ENCODE assay signal across 24 cellular contexts in the genomic region with DNA sequence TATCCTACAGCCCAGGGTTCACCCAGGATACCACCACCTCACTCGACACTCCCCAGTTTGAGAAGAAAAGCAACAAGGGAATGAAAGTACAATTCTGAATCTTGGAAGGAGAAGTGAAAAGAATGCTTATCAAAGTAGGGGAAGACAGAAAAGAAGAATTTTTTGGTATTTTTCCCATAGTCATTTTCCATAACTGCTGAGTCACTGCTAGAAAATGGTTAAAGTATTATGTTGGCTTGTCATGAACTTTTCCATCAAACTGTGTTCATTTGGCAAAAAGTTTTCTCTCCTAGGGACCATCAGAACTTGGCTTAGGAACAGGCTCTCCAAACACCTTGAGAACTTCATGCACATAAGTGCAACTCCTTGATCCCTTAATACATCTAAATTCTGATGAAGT.
DNase-seq lines count a peak whose midpoint lies in the region; ATAC-seq, FAIRE-seq and TF ChIP-seq lines count a peak whose summit lies in the region.
"Had no signal": no experiment of that assay in that cellular context is flagged by ENCODE, and none has a peak within 500 bp of the region (broad histone marks: within the 10 kb centered on the region; RNA-seq: fewer than 3 reads in every experiment).

No MANE protein-coding gene starts in this region.

- no peaks in the 10 kb centered on the region for H3K9me2 ChIP-seq in DOHH2 (replicated peaks; ENCODE audit: control insufficient read depth, low read length)
- H3K9me2 ChIP-seq in SU-DHL-6 (replicated peaks; ENCODE audit: insufficient read depth, low read length), result no peaks in the 10 kb centered on the region
- H3K9me2 ChIP-seq: SK-N-SH had no signal

- H3K9me3 ChIP-seq in A549 (no peaks in the 10 kb centered on the region), DOHH2 (ENCODE audit: control insufficient read depth, insufficient read depth, low read length) (no peaks in the 10 kb centered on the region), SU-DHL-6 (ENCODE audit: insufficient read depth, low read length) (no peaks in the 10 kb centered on the region)
- H3K9me3 ChIP-seq: HAP-1, SK-N-SH had no signal

- H3K9ac ChIP-seq in SU-DHL-6 (ENCODE audit: low read length), result no peak overlapping the region
- H3K9ac ChIP-seq: KMS-11, SK-N-SH had no signal

- TF ChIP-seq POLR2A in A549 (IDR thresholded peaks at IDR 0.05; ENCODE audit: low read length), result no peak

- H3K27ac ChIP-seq in A549, result no peak overlapping the region
- H3K27ac ChIP-seq in DOHH2 (ENCODE audit: low read depth, low read length), result peak overlapping the region; percentile 99
- H3K27ac ChIP-seq in SU-DHL-6 (ENCODE audit: low read depth, low read length), result peak overlapping the region; percentile 31
- H3K27ac ChIP-seq: KMS-11 had no signal

- no peak overlapping the region for H3K4me3 ChIP-seq in A549
- H3K4me3 ChIP-seq in DOHH2 (ENCODE audit: low read length), result peak overlapping the region; percentile 5; the same call in 1 of the 2 replicates
- H3K4me3 ChIP-seq in SU-DHL-6 (ENCODE audit: insufficient read depth, low read length, poor library complexity, severe bottlenecking), result no peak overlapping the region
- H3K4me3 ChIP-seq: GM23338, HAP-1 had no signal

- DNase-seq in A549 (ENCODE audit: low read depth in 1 of 2, low spot score in 1 of 2) (no peak), iris pigment epithelial cell (ENCODE audit: low read depth) (peak; percentile 2), SKM-1 (lab: John Stamatoyannopoulos, UW; ENCODE audit: unreplicated experiment) (no peak), NCI-H146 treated with DMSO at 0.1 percent for 48 hours (lab: John Stamatoyannopoulos, UW; ENCODE audit: unreplicated experiment) (no peak)
- DNase-seq: CD8-positive, alpha-beta T cell; DMS153; NCI-H1105; NCI-H146; NCI-H2029 treated with DMSO at 0.1 percent for 48 hours; NCI-H226; NCI-H510A treated with DMSO at 0.1 percent for 48 hours; NCI-H748 treated with DMSO at 0.1 percent for 48 hours; SIG-M5; SK-N-SH; T-cell had no signal

- H3K79me2 ChIP-seq in DOHH2 (ENCODE audit: control insufficient read depth, low read length), result no peaks in the 10 kb centered on the region
- no peaks in the 10 kb centered on the region for H3K79me2 ChIP-seq in SU-DHL-6 (ENCODE audit: insufficient read depth, low read length)

- no peak overlapping the region for H2AFZ ChIP-seq in SU-DHL-6 (ENCODE audit: low read depth, low read length, severe bottlenecking)
- H2AFZ ChIP-seq: GM23338 had no signal

- TF ChIP-seq RAD21 in A549 (conservative IDR thresholded peaks at IDR 0.05 in 1 of 2, IDR thresholded peaks at IDR 0.05 in 1 of 2), result no peak

- H4K20me1 ChIP-seq in DOHH2 (ENCODE audit: control insufficient read depth, insufficient read depth, low read depth, low read length) (no peaks in the 10 kb centered on the region), SU-DHL-6 (ENCODE audit: low read depth, low read length) (no peaks in the 10 kb centered on the region)

- CTCF ChIA-PET in A549 (lab: Yijun Ruan, JAX), result no interaction called here

- no peak for TF ChIP-seq CTCF in A549 (IDR thresholded peaks at IDR 0.05)
- TF ChIP-seq CTCF in DOHH2 (IDR thresholded peaks at IDR 0.05; ENCODE audit: low read depth, low read length, poor library complexity, severe bottlenecking), result no peak
- no peak for TF ChIP-seq CTCF in SU-DHL-6 (IDR thresholded peaks at IDR 0.05; ENCODE audit: insufficient read depth, low read length, poor library complexity, severe bottlenecking)

- ATAC-seq in A549 (no peak), GM21367 (IDR thresholded peaks at IDR 0.05; ENCODE audit: unreplicated experiment) (no peak)
- ATAC-seq: CD8-positive, alpha-beta T cell; GM23338; Panc1; T-cell had no signal

- H3K4me2 ChIP-seq in A549 (no peak overlapping the region), DOHH2 (ENCODE audit: low read length) (peak overlapping the region; percentile 78), SU-DHL-6 (ENCODE audit: low read depth, low read length, poor library complexity, severe bottlenecking) (no peak overlapping the region)
- H3K4me2 ChIP-seq: GM23338, KMS-11, SK-N-SH had no signal

- H3K27me3 ChIP-seq in DOHH2 (ENCODE audit: control insufficient read depth, low read length) (no peaks in the 10 kb centered on the region), SU-DHL-6 (ENCODE audit: low read length) (no peaks in the 10 kb centered on the region)

- 34% methylated on average over 1 of the region's 1 CpG for WGBS in A549 (ENCODE audit: missing lambda C conversion rate)

- H3K4me1 ChIP-seq in A549, result no peaks in the 10 kb centered on the region
- peaks cover 100% of the 10 kb centered on the region for H3K4me1 ChIP-seq in DOHH2 (ENCODE audit: control insufficient read depth, low read length)
- H3K4me1 ChIP-seq: HAP-1 had no signal

- peaks cover 25% of the 10 kb centered on the region for H3F3A ChIP-seq in DOHH2 (ENCODE audit: control insufficient read depth, insufficient read depth)
- peaks cover 24% of the 10 kb centered on the region for H3F3A ChIP-seq in SU-DHL-6 (ENCODE audit: insufficient read depth)

- POLR2A ChIA-PET in A549 (lab: Yijun Ruan, JAX), result no interaction called here

- H3K36me3 ChIP-seq in DOHH2 (ENCODE audit: control insufficient read depth, low read length) (peaks cover 13% of the 10 kb centered on the region), SU-DHL-6 (ENCODE audit: low read length) (no peaks in the 10 kb centered on the region)
- H3K36me3 ChIP-seq: HAP-1 had no signal

- no peak for TF ChIP-seq EP300 in A549 (IDR thresholded peaks at IDR 0.05)

- FAIRE-seq in A549 (lab: Jason Lieb, UNC), result no peak
- FAIRE-seq: A204.1, G401.6 had no signal

TF ChIP-seq in A549, 52 proteins besides CTCF, POLR2A, EP300 and RAD21:
- no peak for TF ChIP-seq TP53 (CRISPR knock-in tag; IDR thresholded peaks at IDR 0.05)
- TF ChIP-seq NFE2L2 (conservative IDR thresholded peaks at IDR 0.05; ENCODE audit: low read length), result peak; percentile 82
- TF ChIP-seq MAFK (IDR thresholded peaks at IDR 0.05; ENCODE audit: partially characterized antibody), result peak; percentile 80
- no peak for TF ChIP-seq NR3C1 (IDR thresholded peaks at IDR 0.05)
- no peak for TF ChIP-seq KDM5A (IDR thresholded peaks at IDR 0.05)
- TF ChIP-seq, protein P1, sequence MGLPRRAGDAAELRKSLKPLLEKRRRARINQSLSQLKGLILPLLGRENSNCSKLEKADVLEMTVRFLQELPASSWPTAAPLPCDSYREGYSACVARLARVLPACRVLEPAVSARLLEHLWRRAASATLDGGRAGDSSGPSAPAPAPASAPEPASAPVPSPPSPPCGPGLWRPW (IDR thresholded peaks at IDR 0.05), result no peak
- TF ChIP-seq, protein P2, sequence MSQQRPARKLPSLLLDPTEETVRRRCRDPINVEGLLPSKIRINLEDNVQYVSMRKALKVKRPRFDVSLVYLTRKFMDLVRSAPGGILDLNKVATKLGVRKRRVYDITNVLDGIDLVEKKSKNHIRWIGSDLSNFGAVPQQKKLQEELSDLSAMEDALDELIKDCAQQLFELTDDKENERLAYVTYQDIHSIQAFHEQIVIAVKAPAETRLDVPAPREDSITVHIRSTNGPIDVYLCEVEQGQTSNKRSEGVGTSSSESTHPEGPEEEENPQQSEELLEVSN (IDR thresholded peaks at IDR 0.05; ENCODE audit: borderline replicate concordance, low read depth), result no peak
- no peak for TF ChIP-seq ZNF302 (CRISPR knock-in tag; IDR thresholded peaks at IDR 0.05)
- no peak for TF ChIP-seq HDAC2 (IDR thresholded peaks at IDR 0.05)
- TF ChIP-seq HEYL (CRISPR knock-in tag; IDR thresholded peaks at IDR 0.05), result no peak
- TF ChIP-seq, protein P3, sequence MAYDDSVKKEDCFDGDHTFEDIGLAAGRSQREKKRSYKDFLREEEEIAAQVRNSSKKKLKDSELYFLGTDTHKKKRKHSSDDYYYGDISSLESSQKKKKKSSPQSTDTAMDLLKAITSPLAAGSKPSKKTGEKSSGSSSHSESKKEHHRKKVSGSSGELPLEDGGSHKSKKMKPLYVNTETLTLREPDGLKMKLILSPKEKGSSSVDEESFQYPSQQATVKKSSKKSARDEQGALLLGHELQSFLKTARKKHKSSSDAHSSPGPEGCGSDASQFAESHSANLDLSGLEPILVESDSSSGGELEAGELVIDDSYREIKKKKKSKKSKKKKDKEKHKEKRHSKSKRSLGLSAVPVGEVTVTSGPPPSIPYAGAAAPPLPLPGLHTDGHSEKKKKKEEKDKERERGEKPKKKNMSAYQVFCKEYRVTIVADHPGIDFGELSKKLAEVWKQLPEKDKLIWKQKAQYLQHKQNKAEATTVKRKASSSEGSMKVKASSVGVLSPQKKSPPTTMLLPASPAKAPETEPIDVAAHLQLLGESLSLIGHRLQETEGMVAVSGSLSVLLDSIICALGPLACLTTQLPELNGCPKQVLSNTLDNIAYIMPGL (CRISPR knock-in tag; IDR thresholded peaks at IDR 0.05; ENCODE audit: borderline replicate concordance), result no peak
- no peak for TF ChIP-seq RNF2 (IDR thresholded peaks at IDR 0.05; ENCODE audit: borderline replicate concordance, low read depth)
- no peak for TF ChIP-seq NPAS2 (CRISPR knock-in tag; IDR thresholded peaks at IDR 0.05; ENCODE audit: borderline replicate concordance)
- no peak for TF ChIP-seq ESRRA (IDR thresholded peaks at IDR 0.05; ENCODE audit: borderline replicate concordance, low read length)
- TF ChIP-seq HOXB13 (CRISPR knock-in tag; IDR thresholded peaks at IDR 0.05; ENCODE audit: low read depth), result no peak
- TF ChIP-seq FOXS1 (CRISPR knock-in tag; IDR thresholded peaks at IDR 0.05), result no peak

Comparison
In these comparisons a context has a peak if more than half of its experiments do, and no peak if none do; other contexts are left out.
1. H3K27ac ChIP-seq: peak in DOHH2 (single experiment) and SU-DHL-6 (single experiment); none in A549 (0 of 2).